Comparison of ENCODE assay signal across 1 cellular context in the genomic region with DNA sequence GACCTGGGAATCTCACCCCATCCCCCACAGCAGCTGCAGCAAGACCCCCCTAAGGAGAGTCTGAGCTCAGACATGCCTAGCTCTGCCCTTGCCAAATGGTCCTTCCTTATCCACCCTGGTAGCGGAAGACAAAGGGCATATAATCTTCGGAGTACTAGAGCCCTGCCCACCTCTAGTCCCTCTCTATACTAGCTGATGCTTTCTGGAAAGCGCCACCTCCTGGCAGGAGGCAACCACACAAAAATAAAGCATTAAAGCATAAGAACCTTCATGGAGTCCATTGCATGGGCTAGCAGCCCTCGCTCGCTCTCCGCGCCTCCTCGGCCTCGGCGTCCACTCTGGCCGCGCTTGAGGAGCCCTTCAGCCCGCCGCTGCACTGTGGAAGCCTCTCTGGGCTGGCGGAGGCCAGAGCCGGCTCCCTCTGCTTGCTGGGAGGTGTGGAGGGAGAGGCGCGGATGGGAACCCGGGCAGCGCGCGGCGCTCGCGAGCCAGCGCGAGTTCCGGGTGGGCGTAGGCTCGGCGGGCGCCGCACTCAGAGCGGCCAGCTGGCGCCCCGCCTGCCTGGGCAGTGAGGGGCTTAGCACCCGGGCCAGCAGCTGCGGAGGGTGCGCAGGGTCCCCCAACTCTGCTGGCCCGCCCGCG.
TF ChIP-seq lines count a peak whose summit lies in the region.

No MANE protein-coding gene starts in this region.

TF ChIP-seq in WTC11, 78 proteins besides CTCF, POLR2A, EP300 and RAD21 (continued from another document):
- TF ChIP-seq, protein P1, sequence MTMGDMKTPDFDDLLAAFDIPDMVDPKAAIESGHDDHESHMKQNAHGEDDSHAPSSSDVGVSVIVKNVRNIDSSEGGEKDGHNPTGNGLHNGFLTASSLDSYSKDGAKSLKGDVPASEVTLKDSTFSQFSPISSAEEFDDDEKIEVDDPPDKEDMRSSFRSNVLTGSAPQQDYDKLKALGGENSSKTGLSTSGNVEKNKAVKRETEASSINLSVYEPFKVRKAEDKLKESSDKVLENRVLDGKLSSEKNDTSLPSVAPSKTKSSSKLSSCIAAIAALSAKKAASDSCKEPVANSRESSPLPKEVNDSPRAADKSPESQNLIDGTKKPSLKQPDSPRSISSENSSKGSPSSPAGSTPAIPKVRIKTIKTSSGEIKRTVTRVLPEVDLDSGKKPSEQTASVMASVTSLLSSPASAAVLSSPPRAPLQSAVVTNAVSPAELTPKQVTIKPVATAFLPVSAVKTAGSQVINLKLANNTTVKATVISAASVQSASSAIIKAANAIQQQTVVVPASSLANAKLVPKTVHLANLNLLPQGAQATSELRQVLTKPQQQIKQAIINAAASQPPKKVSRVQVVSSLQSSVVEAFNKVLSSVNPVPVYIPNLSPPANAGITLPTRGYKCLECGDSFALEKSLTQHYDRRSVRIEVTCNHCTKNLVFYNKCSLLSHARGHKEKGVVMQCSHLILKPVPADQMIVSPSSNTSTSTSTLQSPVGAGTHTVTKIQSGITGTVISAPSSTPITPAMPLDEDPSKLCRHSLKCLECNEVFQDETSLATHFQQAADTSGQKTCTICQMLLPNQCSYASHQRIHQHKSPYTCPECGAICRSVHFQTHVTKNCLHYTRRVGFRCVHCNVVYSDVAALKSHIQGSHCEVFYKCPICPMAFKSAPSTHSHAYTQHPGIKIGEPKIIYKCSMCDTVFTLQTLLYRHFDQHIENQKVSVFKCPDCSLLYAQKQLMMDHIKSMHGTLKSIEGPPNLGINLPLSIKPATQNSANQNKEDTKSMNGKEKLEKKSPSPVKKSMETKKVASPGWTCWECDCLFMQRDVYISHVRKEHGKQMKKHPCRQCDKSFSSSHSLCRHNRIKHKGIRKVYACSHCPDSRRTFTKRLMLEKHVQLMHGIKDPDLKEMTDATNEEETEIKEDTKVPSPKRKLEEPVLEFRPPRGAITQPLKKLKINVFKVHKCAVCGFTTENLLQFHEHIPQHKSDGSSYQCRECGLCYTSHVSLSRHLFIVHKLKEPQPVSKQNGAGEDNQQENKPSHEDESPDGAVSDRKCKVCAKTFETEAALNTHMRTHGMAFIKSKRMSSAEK (CRISPR knock-in tag; IDR thresholded peaks at IDR 0.05; ENCODE audit: borderline replicate concordance): no peak
- no peak for TF ChIP-seq FOXK1 (CRISPR knock-in tag; IDR thresholded peaks at IDR 0.05)
- TF ChIP-seq ETV6 (CRISPR knock-in tag; IDR thresholded peaks at IDR 0.05): no peak
- TF ChIP-seq, protein P2, sequence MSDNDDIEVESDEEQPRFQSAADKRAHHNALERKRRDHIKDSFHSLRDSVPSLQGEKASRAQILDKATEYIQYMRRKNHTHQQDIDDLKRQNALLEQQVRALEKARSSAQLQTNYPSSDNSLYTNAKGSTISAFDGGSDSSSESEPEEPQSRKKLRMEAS (CRISPR knock-in tag; IDR thresholded peaks at IDR 0.05): no peak
- no peak for TF ChIP-seq ZNF423 (CRISPR knock-in tag; IDR thresholded peaks at IDR 0.05)
- no peak for TF ChIP-seq ZNF138 (CRISPR knock-in tag; conservative IDR thresholded peaks at IDR 0.05)
- TF ChIP-seq, protein P3, sequence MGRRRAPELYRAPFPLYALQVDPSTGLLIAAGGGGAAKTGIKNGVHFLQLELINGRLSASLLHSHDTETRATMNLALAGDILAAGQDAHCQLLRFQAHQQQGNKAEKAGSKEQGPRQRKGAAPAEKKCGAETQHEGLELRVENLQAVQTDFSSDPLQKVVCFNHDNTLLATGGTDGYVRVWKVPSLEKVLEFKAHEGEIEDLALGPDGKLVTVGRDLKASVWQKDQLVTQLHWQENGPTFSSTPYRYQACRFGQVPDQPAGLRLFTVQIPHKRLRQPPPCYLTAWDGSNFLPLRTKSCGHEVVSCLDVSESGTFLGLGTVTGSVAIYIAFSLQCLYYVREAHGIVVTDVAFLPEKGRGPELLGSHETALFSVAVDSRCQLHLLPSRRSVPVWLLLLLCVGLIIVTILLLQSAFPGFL (CRISPR knock-in tag; IDR thresholded peaks at IDR 0.05; ENCODE audit: borderline replicate concordance): no peak
- TF ChIP-seq SP1 (CRISPR knock-in tag; conservative IDR thresholded peaks at IDR 0.05): no peak
- TF ChIP-seq, protein P4, sequence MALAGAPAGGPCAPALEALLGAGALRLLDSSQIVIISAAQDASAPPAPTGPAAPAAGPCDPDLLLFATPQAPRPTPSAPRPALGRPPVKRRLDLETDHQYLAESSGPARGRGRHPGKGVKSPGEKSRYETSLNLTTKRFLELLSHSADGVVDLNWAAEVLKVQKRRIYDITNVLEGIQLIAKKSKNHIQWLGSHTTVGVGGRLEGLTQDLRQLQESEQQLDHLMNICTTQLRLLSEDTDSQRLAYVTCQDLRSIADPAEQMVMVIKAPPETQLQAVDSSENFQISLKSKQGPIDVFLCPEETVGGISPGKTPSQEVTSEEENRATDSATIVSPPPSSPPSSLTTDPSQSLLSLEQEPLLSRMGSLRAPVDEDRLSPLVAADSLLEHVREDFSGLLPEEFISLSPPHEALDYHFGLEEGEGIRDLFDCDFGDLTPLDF (CRISPR knock-in tag; IDR thresholded peaks at IDR 0.05): no peak
- TF ChIP-seq, protein P5, sequence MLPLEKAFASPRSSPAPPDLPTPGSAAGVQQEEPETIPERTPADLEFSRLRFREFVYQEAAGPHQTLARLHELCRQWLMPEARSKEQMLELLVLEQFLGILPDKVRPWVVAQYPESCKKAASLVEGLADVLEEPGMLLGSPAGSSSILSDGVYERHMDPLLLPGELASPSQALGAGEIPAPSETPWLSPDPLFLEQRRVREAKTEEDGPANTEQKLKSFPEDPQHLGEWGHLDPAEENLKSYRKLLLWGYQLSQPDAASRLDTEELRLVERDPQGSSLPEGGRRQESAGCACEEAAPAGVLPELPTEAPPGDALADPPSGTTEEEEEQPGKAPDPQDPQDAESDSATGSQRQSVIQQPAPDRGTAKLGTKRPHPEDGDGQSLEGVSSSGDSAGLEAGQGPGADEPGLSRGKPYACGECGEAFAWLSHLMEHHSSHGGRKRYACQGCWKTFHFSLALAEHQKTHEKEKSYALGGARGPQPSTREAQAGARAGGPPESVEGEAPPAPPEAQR (CRISPR knock-in tag; IDR thresholded peaks at IDR 0.05): no peak
- TF ChIP-seq, protein P6, sequence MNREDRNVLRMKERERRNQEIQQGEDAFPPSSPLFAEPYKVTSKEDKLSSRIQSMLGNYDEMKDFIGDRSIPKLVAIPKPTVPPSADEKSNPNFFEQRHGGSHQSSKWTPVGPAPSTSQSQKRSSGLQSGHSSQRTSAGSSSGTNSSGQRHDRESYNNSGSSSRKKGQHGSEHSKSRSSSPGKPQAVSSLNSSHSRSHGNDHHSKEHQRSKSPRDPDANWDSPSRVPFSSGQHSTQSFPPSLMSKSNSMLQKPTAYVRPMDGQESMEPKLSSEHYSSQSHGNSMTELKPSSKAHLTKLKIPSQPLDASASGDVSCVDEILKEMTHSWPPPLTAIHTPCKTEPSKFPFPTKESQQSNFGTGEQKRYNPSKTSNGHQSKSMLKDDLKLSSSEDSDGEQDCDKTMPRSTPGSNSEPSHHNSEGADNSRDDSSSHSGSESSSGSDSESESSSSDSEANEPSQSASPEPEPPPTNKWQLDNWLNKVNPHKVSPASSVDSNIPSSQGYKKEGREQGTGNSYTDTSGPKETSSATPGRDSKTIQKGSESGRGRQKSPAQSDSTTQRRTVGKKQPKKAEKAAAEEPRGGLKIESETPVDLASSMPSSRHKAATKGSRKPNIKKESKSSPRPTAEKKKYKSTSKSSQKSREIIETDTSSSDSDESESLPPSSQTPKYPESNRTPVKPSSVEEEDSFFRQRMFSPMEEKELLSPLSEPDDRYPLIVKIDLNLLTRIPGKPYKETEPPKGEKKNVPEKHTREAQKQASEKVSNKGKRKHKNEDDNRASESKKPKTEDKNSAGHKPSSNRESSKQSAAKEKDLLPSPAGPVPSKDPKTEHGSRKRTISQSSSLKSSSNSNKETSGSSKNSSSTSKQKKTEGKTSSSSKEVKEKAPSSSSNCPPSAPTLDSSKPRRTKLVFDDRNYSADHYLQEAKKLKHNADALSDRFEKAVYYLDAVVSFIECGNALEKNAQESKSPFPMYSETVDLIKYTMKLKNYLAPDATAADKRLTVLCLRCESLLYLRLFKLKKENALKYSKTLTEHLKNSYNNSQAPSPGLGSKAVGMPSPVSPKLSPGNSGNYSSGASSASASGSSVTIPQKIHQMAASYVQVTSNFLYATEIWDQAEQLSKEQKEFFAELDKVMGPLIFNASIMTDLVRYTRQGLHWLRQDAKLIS (CRISPR knock-in tag; IDR thresholded peaks at IDR 0.05; ENCODE audit: borderline replicate concordance): no peak
- TF ChIP-seq, protein P7, sequence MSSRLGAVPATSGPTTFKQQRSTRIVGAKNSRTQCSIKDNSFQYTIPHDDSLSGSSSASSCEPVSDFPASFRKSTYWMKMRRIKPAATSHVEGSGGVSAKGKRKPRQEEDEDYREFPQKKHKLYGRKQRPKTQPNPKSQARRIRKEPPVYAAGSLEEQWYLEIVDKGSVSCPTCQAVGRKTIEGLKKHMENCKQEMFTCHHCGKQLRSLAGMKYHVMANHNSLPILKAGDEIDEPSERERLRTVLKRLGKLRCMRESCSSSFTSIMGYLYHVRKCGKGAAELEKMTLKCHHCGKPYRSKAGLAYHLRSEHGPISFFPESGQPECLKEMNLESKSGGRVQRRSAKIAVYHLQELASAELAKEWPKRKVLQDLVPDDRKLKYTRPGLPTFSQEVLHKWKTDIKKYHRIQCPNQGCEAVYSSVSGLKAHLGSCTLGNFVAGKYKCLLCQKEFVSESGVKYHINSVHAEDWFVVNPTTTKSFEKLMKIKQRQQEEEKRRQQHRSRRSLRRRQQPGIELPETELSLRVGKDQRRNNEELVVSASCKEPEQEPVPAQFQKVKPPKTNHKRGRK (CRISPR knock-in tag; IDR thresholded peaks at IDR 0.05; ENCODE audit: borderline replicate concordance): no peak
- no peak for TF ChIP-seq ZNF219 (CRISPR knock-in tag; IDR thresholded peaks at IDR 0.05; ENCODE audit: borderline replicate concordance)
- no peak for TF ChIP-seq NFE2L1 (CRISPR knock-in tag; IDR thresholded peaks at IDR 0.05)
